Comparison of ENCODE assay signal across 22 cellular contexts in the genomic region with DNA sequence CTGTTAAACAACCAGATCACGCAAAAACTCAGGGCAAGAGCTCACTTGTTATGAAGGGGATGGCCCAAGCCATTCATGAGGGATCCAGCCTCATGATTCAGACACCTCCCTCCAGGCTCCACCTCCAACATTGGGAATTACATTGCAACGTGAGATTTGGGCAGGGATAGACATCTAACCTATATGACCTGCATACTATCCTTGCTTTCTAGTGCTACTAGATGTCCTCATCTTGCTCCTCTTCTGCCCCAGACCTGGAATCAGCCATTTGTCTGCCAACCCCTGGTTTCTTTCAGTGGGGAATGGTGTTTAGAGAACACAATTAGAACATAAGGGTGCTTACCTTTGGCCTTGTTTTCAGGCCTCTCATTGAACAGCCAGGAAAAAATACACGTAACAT.
DNase-seq lines count a peak whose midpoint lies in the region; ATAC-seq, FAIRE-seq and TF ChIP-seq lines count a peak whose summit lies in the region.
"Had no signal": no experiment of that assay in that cellular context is flagged by ENCODE, and none has a peak within 500 bp of the region (broad histone marks: within the 10 kb centered on the region; RNA-seq: fewer than 3 reads in every experiment).

No MANE protein-coding gene starts in this region.

- H2BK5ac ChIP-seq in H1 (ENCODE audit: low read depth, low read length): no peak overlapping the region

- H4K91ac ChIP-seq in H1 (replicated peaks; ENCODE audit: insufficient read length, low read length): no peak overlapping the region

- ATAC-seq in HepG2 (no peak), right lobe of liver (no peak)
- ATAC-seq in stimulated activated effector memory CD8-positive, alpha-beta T cell treated with anti-CD3 and anti-CD28 coated beads, Interleukin-12 subunit alpha, Interleukin-12 subunit beta, amount 100 ng/mL, for 72 hours: no peak
- ATAC-seq in activated CD8-positive, alpha-beta T cell treated with anti-CD3 and anti-CD28 coated beads for 36 hours: no peak
- ATAC-seq: A549, GM23338 had no signal

- H3K36me3 ChIP-seq in HepG2 (replicated peaks in 1 of 2; ENCODE audit: control insufficient read depth in 1 of 2, insufficient read depth in 2 of 2, low read length in 2 of 2): no peaks in the 10 kb centered on the region
- no peaks in the 10 kb centered on the region for H3K36me3 ChIP-seq in right lobe of liver
- no peaks in the 10 kb centered on the region for H3K36me3 ChIP-seq in H1 (ENCODE audit: control insufficient read depth in 2 of 4, insufficient read depth in 4 of 4, low read length in 3 of 4)
- H3K36me3 ChIP-seq in vagina: no peaks in the 10 kb centered on the region
- H3K36me3 ChIP-seq: BE2C, HAP-1 had no signal

- 61% methylated on average over 2 of the region's 3 CpGs for WGBS in HepG2 (ENCODE audit: low lambda C conversion rate)
- WGBS in right lobe of liver (ENCODE audit: insufficient coverage, low coverage, low lambda C conversion rate, missing lambda C conversion rate): 80% methylated on average over 2 of the region's 3 CpGs
- WGBS in H1 (ENCODE audit: extremely low coverage in 1 of 2, insufficient coverage in 1 of 2, insufficient read length in 1 of 2, insufficient replicate concordance in 2 of 2, low coverage in 1 of 2, low lambda C conversion rate in 2 of 2, missing lambda C conversion rate in 1 of 2), 2 experiments: 77% methylated on average over 3 of the region's 3 CpGs; no CpG with 5 or more reads in 1 of the 2 experiments

- H3K36me3 Mint-ChIP-seq in stimulated activated effector memory CD8-positive, alpha-beta T cell treated with anti-CD3 and anti-CD28 coated beads, Interleukin-12 subunit alpha, Interleukin-12 subunit beta, amount 100 ng/mL, for 72 hours: no peaks in the 10 kb centered on the region
- no peaks in the 10 kb centered on the region for H3K36me3 Mint-ChIP-seq in activated CD8-positive, alpha-beta T cell treated with anti-CD3 and anti-CD28 coated beads for 36 hours (ENCODE audit: low read depth)

- peaks cover 11% of the 10 kb centered on the region for H3K27me3 Mint-ChIP-seq in activated CD8-positive, alpha-beta T cell treated with anti-CD3 and anti-CD28 coated beads for 36 hours

- H3K9ac ChIP-seq in HepG2 (ENCODE audit: insufficient read depth, low read depth, low read length): no peak overlapping the region
- no peak overlapping the region for H3K9ac ChIP-seq in H1 (replicated peaks in 1 of 4; ENCODE audit: extremely low read depth in 1 of 4, low read depth in 3 of 4, low read length in 3 of 4)
- H3K9ac ChIP-seq: BLaER1 treated with 17β-estradiol and CSF1 and Interleukin-3, amounts not matched to agents 10 nM and 100 nM had no signal

- no peak for DNase-seq in HepG2 (ENCODE audit: low spot score)
- DNase-seq in right lobe of liver: no peak
- no peak for DNase-seq in H1 (ENCODE audit: low read depth in 1 of 2, low spot score in 2 of 2)
- no peak for DNase-seq in stimulated activated effector memory CD8-positive, alpha-beta T cell treated with anti-CD3 and anti-CD28 coated beads, Interleukin-12 subunit alpha, Interleukin-12 subunit beta, amount 100 ng/mL, for 72 hours (ENCODE audit: low spot score in 2 of 2)
- no peak for DNase-seq in vagina (ENCODE audit: extremely low spot score in 2 of 2)
- DNase-seq in activated CD8-positive, alpha-beta T cell treated with anti-CD3 and anti-CD28 coated beads for 36 hours: no peak
- DNase-seq: 8988T; ACHN; AML-193; BE2C; CD4-positive, alpha-beta T cell; CD8-positive, alpha-beta memory T cell; DMS 273 treated with DMSO at 0.1 percent for 48 hours; DMS79; HFFc6 had no signal

- H3K79me1 ChIP-seq in H1 (ENCODE audit: low read depth, low read length): no peaks in the 10 kb centered on the region

- H3K23me2 ChIP-seq in H1 (ENCODE audit: low read depth, low read length): no peaks in the 10 kb centered on the region

- H3K4me1 ChIP-seq in HepG2 (ENCODE audit: insufficient read depth, low read length) (peaks cover 18% of the 10 kb centered on the region), right lobe of liver (no peaks in the 10 kb centered on the region), H1 (replicated peaks in 1 of 4; ENCODE audit: control insufficient read depth in 3 of 4, insufficient read depth in 4 of 4, low read length in 3 of 4) (peaks cover 0 to 3% (median 2%) of the 10 kb centered on the region in 4 experiments; a peak in 4 of 7 replicates), vagina (no peaks in the 10 kb centered on the region)
- H3K4me1 ChIP-seq: A549 had no signal

- no peak overlapping the region for H2AFZ ChIP-seq in HepG2 (ENCODE audit: low read length)
- H2AFZ ChIP-seq in H1 (ENCODE audit: low read length): no peak overlapping the region
- H2AFZ ChIP-seq: GM23338 had no signal

- H3K4me1 Mint-ChIP-seq in stimulated activated effector memory CD8-positive, alpha-beta T cell treated with anti-CD3 and anti-CD28 coated beads, Interleukin-12 subunit alpha, Interleukin-12 subunit beta, amount 100 ng/mL, for 72 hours: no peaks in the 10 kb centered on the region
- no peaks in the 10 kb centered on the region for H3K4me1 Mint-ChIP-seq in activated CD8-positive, alpha-beta T cell treated with anti-CD3 and anti-CD28 coated beads for 36 hours (ENCODE audit: low read depth)

- H3K4me2 ChIP-seq in HepG2 (ENCODE audit: low read depth, low read length) (no peak overlapping the region), H1 (ENCODE audit: insufficient read depth in 1 of 2, low read depth in 2 of 2, low read length in 2 of 2) (no peak overlapping the region)
- H3K4me2 ChIP-seq: A549; BLaER1 treated with 17β-estradiol and CSF1 and Interleukin-3, amounts not matched to agents 10 nM and 100 nM; GM23338 had no signal

- H3K4me3 ChIP-seq in HepG2 (replicated peaks in 1 of 3; ENCODE audit: insufficient read depth in 1 of 3, low read depth in 2 of 3, low read length in 3 of 3): no peak overlapping the region
- no peak overlapping the region for H3K4me3 ChIP-seq in right lobe of liver
- H3K4me3 ChIP-seq in H1 (ENCODE audit: extremely low read depth in 1 of 4, insufficient read depth in 2 of 4, low read depth in 3 of 4, low read length in 4 of 4): no peak overlapping the region
- H3K4me3 ChIP-seq in vagina: no peak overlapping the region
- H3K4me3 ChIP-seq: A549; BLaER1 treated with 17β-estradiol and CSF1 and Interleukin-3, amounts not matched to agents 10 nM and 100 nM; GM23338; HAP-1 had no signal

- no peak overlapping the region for H3K4ac ChIP-seq in H1 (replicated peaks; ENCODE audit: insufficient read length, low read depth, low read length)

- in situ Hi-C loops in HepG2 (cut with HindIII; ENCODE audit: extremely low pct_ligation_motif_present, low pct_unique_long_range_greater_than_20kb): no loop called here

- H2BK15ac ChIP-seq in H1 (ENCODE audit: low read length): no peak overlapping the region

- H3K56ac ChIP-seq in H1 (replicated peaks; ENCODE audit: insufficient read length, low read depth, low read length): no peak overlapping the region

- H3K9me3 ChIP-seq in HepG2 (ENCODE audit: low read length) (no peaks in the 10 kb centered on the region), right lobe of liver (no peaks in the 10 kb centered on the region), H1 (ENCODE audit: insufficient read depth in 2 of 2, low read depth in 1 of 2, low read length in 1 of 2) (no peaks in the 10 kb centered on the region), vagina (no peaks in the 10 kb centered on the region)
- H3K9me3 ChIP-seq: A549, BE2C, HAP-1 had no signal

- CTCF ChIA-PET in HepG2 (lab: Yijun Ruan, JAX; ENCODE audit: low intra/inter-chr PET ratio, low total read pairs) (no interaction called here), H1 (lab: Charles Lee; ENCODE audit: partially characterized antibody) (interaction anchor here (0.9 to 14.8 kb wide), 2 partner anchors 17 to 78 kb away, joined by 3 to 160 read pairs; no protein-coding TSS in a partner anchor)
- CTCF ChIA-PET in activated CD8-positive, alpha-beta T cell treated with anti-CD3 and anti-CD28 coated beads for 36 hours (lab: Charles Lee): no interaction called here

- POLR2A ChIA-PET in HepG2 (lab: Yijun Ruan, JAX) (no interaction called here), H1 (lab: Charles Lee; ENCODE audit: partially characterized antibody) (no interaction called here)
- POLR2A ChIA-PET in activated CD8-positive, alpha-beta T cell treated with anti-CD3 and anti-CD28 coated beads for 36 hours (lab: Charles Lee): interaction anchor here (1.0 kb wide), 1 partner anchor 305 kb away, joined by 4 read pairs; no protein-coding TSS in a partner anchor

- H3K23ac ChIP-seq in H1 (ENCODE audit: insufficient read length): no peak overlapping the region

- peak overlapping the region; percentile 23; the same call in 1 of the 2 replicates for H2BK12ac ChIP-seq in H1 (ENCODE audit: low read depth, low read length)

- TF ChIP-seq CTCF in HepG2 (CRISPR knock-in tag; IDR thresholded peaks at IDR 0.05): no peak
- no peak for TF ChIP-seq CTCF in right lobe of liver (IDR thresholded peaks at IDR 0.05)
- TF ChIP-seq CTCF in H1 (IDR thresholded peaks at IDR 0.05; ENCODE audit: control extremely low read depth in 1 of 3, insufficient read depth in 1 of 3, low read depth in 1 of 3, low read length in 3 of 3): no peak
- no peak for TF ChIP-seq CTCF in vagina (IDR thresholded peaks at IDR 0.05)
- TF ChIP-seq CTCF in activated CD8-positive, alpha-beta T cell treated with anti-CD3 and anti-CD28 coated beads for 36 hours (IDR thresholded peaks at IDR 0.05): no peak

- H3K27ac ChIP-seq in HepG2 (ENCODE audit: extremely low read length, insufficient read depth, low read length): no peak overlapping the region
- H3K27ac ChIP-seq in right lobe of liver: no peak overlapping the region
- H3K27ac ChIP-seq in H1 (ENCODE audit: low read depth, low read length): no peak overlapping the region
- H3K27ac ChIP-seq in vagina: no peak overlapping the region
- H3K27ac ChIP-seq: A549; BLaER1 treated with 17β-estradiol and CSF1 and Interleukin-3, amounts not matched to agents 10 nM and 100 nM had no signal

- no peak overlapping the region for H4K5ac ChIP-seq in H1 (ENCODE audit: insufficient read length, low read depth, low read length)

- H4K8ac ChIP-seq in H1 (ENCODE audit: extremely low read depth, insufficient read depth, low read length): no peak overlapping the region

- FAIRE-seq in HepG2 (lab: Jason Lieb, UNC): no peak
- FAIRE-seq in H1 (lab: Jason Lieb, UNC): no peak
- FAIRE-seq: A549, D721Med, GM12891, H54 had no signal

- H3K79me2 ChIP-seq in HepG2 (ENCODE audit: insufficient read depth, low read length) (no peaks in the 10 kb centered on the region), H1 (ENCODE audit: control insufficient read depth in 1 of 2, insufficient read depth in 2 of 2, low read length in 2 of 2) (no peaks in the 10 kb centered on the region)

- H2BK20ac ChIP-seq in H1 (ENCODE audit: low read length): no peak overlapping the region

- H4K20me1 ChIP-seq in HepG2 (ENCODE audit: insufficient read depth, low read length) (no peaks in the 10 kb centered on the region), H1 (replicated peaks in 1 of 2; ENCODE audit: control insufficient read depth in 1 of 2, insufficient read depth in 2 of 2, low read length in 2 of 2) (no peaks in the 10 kb centered on the region)
- H4K20me1 ChIP-seq: BLaER1 treated with 17β-estradiol and CSF1 and Interleukin-3, amounts not matched to agents 10 nM and 100 nM had no signal

- H3K27me3 ChIP-seq in HepG2 (ENCODE audit: control insufficient read depth in 1 of 2, insufficient read depth in 2 of 2, low read length in 2 of 2) (peaks cover 3 to 36% of the 10 kb centered on the region in 2 experiments; a peak in 4 of 5 replicates), right lobe of liver (no peaks in the 10 kb centered on the region), H1 (replicated peaks in 1 of 4; ENCODE audit: control insufficient read depth in 3 of 4, extremely low read depth in 1 of 4, insufficient read depth in 3 of 4, low read length in 3 of 4) (peaks cover 0 to 7% (median 5%) of the 10 kb centered on the region in 4 experiments; a peak in 2 of 7 replicates), vagina (no peaks in the 10 kb centered on the region)
- H3K27me3 ChIP-seq: BE2C; BLaER1 treated with 17β-estradiol and CSF1 and Interleukin-3, amounts not matched to agents 10 nM and 100 nM had no signal

- TF ChIP-seq RAD21 in HepG2 (CRISPR knock-in tag; IDR thresholded peaks at IDR 0.05) (no peak), H1 (IDR thresholded peaks at IDR 0.05 in 1 of 2, conservative IDR thresholded peaks at IDR 0.05 in 1 of 2; ENCODE audit: low read depth in 2 of 2, low read length in 2 of 2) (no peak)

- TF ChIP-seq EP300 in HepG2 (IDR thresholded peaks at IDR 0.05; ENCODE audit: low read depth in 2 of 2, low read length in 2 of 2): no peak
- TF ChIP-seq EP300 in HepG2 (CRISPR knock-in tag; IDR thresholded peaks at IDR 0.05; ENCODE audit: borderline replicate concordance): no peak
- no peak for TF ChIP-seq EP300 in H1 (IDR thresholded peaks at IDR 0.05; ENCODE audit: borderline replicate concordance in 1 of 2, low read depth in 2 of 2, low read length in 2 of 2)

- H2AK5ac ChIP-seq in H1 (ENCODE audit: low read depth, low read length): no peak overlapping the region

- intact Hi-C loops in HepG2 (cut with micrococcal nuclease; ENCODE audit: unreplicated experiment): loop anchor here (10.0 kb wide), 1 partner anchor 163 kb away; no protein-coding TSS in a partner anchor
- intact Hi-C loops in right lobe of liver (cut with DNase I): loop anchor here in 1 of 2 donors (10.0 kb wide), 1 partner anchor 163 kb away; no protein-coding TSS in a partner anchor
- intact Hi-C loops in vagina (cut with DNase I): no loop called here
- intact Hi-C loops in activated CD8-positive, alpha-beta T cell treated with anti-CD3 and anti-CD28 coated beads for 36 hours (cut with micrococcal nuclease): no loop called here

- H2BK120ac ChIP-seq in H1 (replicated peaks; ENCODE audit: low read depth, low read length): no peak overlapping the region

- no peak overlapping the region for H3K18ac ChIP-seq in H1 (ENCODE audit: extremely low read depth, low read length)

- TF ChIP-seq POLR2A in HepG2 (IDR thresholded peaks at IDR 0.05; ENCODE audit: insufficient read depth in 1 of 2, low read depth in 2 of 2, low read length in 2 of 2) (no peak), right lobe of liver (IDR thresholded peaks at IDR 0.05) (no peak), H1 (IDR thresholded peaks at IDR 0.05; ENCODE audit: control extremely low read depth in 1 of 2, low read depth in 2 of 2, low read length in 2 of 2) (no peak), vagina (IDR thresholded peaks at IDR 0.05) (no peak)

- BruUV-seq in HepG2 (replicated peaks; lab: Mats Ljungman, UMichigan): no TSS peak

- H3K14ac ChIP-seq in H1 (ENCODE audit: insufficient read length): no peak overlapping the region

- H3K4me3 Mint-ChIP-seq in stimulated activated effector memory CD8-positive, alpha-beta T cell treated with anti-CD3 and anti-CD28 coated beads, Interleukin-12 subunit alpha, Interleukin-12 subunit beta, amount 100 ng/mL, for 72 hours: no peak overlapping the region
- no peak overlapping the region for H3K4me3 Mint-ChIP-seq in activated CD8-positive, alpha-beta T cell treated with anti-CD3 and anti-CD28 coated beads for 36 hours
- H3K4me3 Mint-ChIP-seq: CD4-positive, alpha-beta T cell; CD8-positive, alpha-beta memory T cell; GM23338; HFFc6 had no signal

- H3K27ac Mint-ChIP-seq in stimulated activated effector memory CD8-positive, alpha-beta T cell treated with anti-CD3 and anti-CD28 coated beads, Interleukin-12 subunit alpha, Interleukin-12 subunit beta, amount 100 ng/mL, for 72 hours: peak overlapping the region; percentile 60
- H3K27ac Mint-ChIP-seq in activated CD8-positive, alpha-beta T cell treated with anti-CD3 and anti-CD28 coated beads for 36 hours: no peak overlapping the region
- H3K27ac Mint-ChIP-seq: CD4-positive, alpha-beta T cell; GM23338; HFFc6 had no signal

- H3K9me3 Mint-ChIP-seq in stimulated activated effector memory CD8-positive, alpha-beta T cell treated with anti-CD3 and anti-CD28 coated beads, Interleukin-12 subunit alpha, Interleukin-12 subunit beta, amount 100 ng/mL, for 72 hours: no peaks in the 10 kb centered on the region
- H3K9me3 Mint-ChIP-seq in activated CD8-positive, alpha-beta T cell treated with anti-CD3 and anti-CD28 coated beads for 36 hours: peaks cover 4% of the 10 kb centered on the region
- H3K9me3 Mint-ChIP-seq: CD4-positive, alpha-beta T cell; HFFc6 had no signal
